Comparison of ENCODE assay signal across 23 cellular contexts in genomic region chr5:18433336-18433735, GRCh38.
DNase-seq lines count a peak whose midpoint lies in the region; ATAC-seq and TF ChIP-seq lines count a peak whose summit lies in the region.
"Had no signal": no experiment of that assay in that cellular context is flagged by ENCODE, and none has a peak within 500 bp of the region (broad histone marks: within the 10 kb centered on the region; RNA-seq: fewer than 3 reads in every experiment).

No MANE protein-coding gene starts in this region.

- H3K27ac Mint-ChIP-seq in activated T-helper 1 cell treated with anti-CD3 and anti-CD28 coated beads, Interleukin-12 subunit alpha, Interleukin-12 subunit beta, Interleukin-2, Interleukin-4 antibody, amounts not matched to agents 30 ng/mL and 10 ng/mL and 1 ng/mL, durations not matched to agents 14 hours and 24 hours and 36 hours = no peak overlapping the region
- H3K27ac Mint-ChIP-seq: CD8-positive, alpha-beta T cell; HFFc6; T-cell; T-helper 2 cell treated with Interferon-gamma antibody and Interleukin-4, amounts not matched to agents 5 μg/mL and 100 μg/mL, for 36 hours had no signal

- DNase-seq in NCI-H128 (lab: John Stamatoyannopoulos, UW; ENCODE audit: unreplicated experiment) = peak; percentile 36
- DNase-seq in NCI-H1417 treated with DMSO at 0.1 percent for 48 hours (lab: John Stamatoyannopoulos, UW) = peak; percentile 78
- DNase-seq in NCI-H345 treated with DMSO at 0.1 percent for 48 hours (lab: John Stamatoyannopoulos, UW; ENCODE audit: unreplicated experiment) = peak; percentile 17
- DNase-seq in mesendoderm = peak; percentile 5
- no peak for DNase-seq in GM13977 (ENCODE audit: low spot score)
- DNase-seq in activated T-helper 1 cell treated with anti-CD3 and anti-CD28 coated beads, Interleukin-12 subunit alpha, Interleukin-12 subunit beta, Interleukin-2, Interleukin-4 antibody, amounts not matched to agents 30 ng/mL and 10 ng/mL and 1 ng/mL, durations not matched to agents 14 hours and 24 hours and 36 hours (ENCODE audit: low spot score) = no peak
- DNase-seq: Caco-2; CD8-positive, alpha-beta T cell; GOT3; HFFc6; NCI-H1436; NCI-H1930; NCI-H2107; NCI-H446; NCI-H524 treated with DMSO at 0.1 percent for 48 hours; NK-92 treated with Interleukin-12 subunit alpha and Interleukin-12 subunit beta, amount 100 ng/mL, for 24 hours; PC-3; T-cell had no signal

- no peak overlapping the region for H3K4ac ChIP-seq in mesendoderm (ENCODE audit: low read depth, low read length)

- no peaks in the 10 kb centered on the region for H3K36me3 ChIP-seq in mesendoderm (ENCODE audit: control insufficient read depth, insufficient read depth, low read length)
- H3K36me3 ChIP-seq: HAP-1 had no signal

- no peaks in the 10 kb centered on the region for H3K27me3 Mint-ChIP-seq in activated T-helper 1 cell treated with anti-CD3 and anti-CD28 coated beads, Interleukin-12 subunit alpha, Interleukin-12 subunit beta, Interleukin-2, Interleukin-4 antibody, amounts not matched to agents 30 ng/mL and 10 ng/mL and 1 ng/mL, durations not matched to agents 14 hours and 24 hours and 36 hours (ENCODE audit: insufficient read depth)
- H3K27me3 Mint-ChIP-seq: T-cell had no signal

- no peak overlapping the region for H2BK15ac ChIP-seq in mesendoderm (replicated peaks; ENCODE audit: low read depth)

- H3K9me3 Mint-ChIP-seq in activated T-helper 1 cell treated with anti-CD3 and anti-CD28 coated beads, Interleukin-12 subunit alpha, Interleukin-12 subunit beta, Interleukin-2, Interleukin-4 antibody, amounts not matched to agents 30 ng/mL and 10 ng/mL and 1 ng/mL, durations not matched to agents 14 hours and 24 hours and 36 hours = no peaks in the 10 kb centered on the region

- H3K79me2 ChIP-seq in mesendoderm (ENCODE audit: control insufficient read depth, insufficient read depth, low read length) = no peaks in the 10 kb centered on the region

- H3K4me3 ChIP-seq in mesendoderm (ENCODE audit: low read length) = no peak overlapping the region
- H3K4me3 ChIP-seq: HAP-1, K562 had no signal

- intact Hi-C loops in activated T-helper 1 cell treated with anti-CD3 and anti-CD28 coated beads, Interleukin-12 subunit alpha, Interleukin-12 subunit beta, Interleukin-2, Interleukin-4 antibody, amounts not matched to agents 30 ng/mL and 10 ng/mL and 1 ng/mL, durations not matched to agents 14 hours and 24 hours and 36 hours (cut with micrococcal nuclease) = no loop called here

- H3K79me1 ChIP-seq in mesendoderm (ENCODE audit: low read length) = no peaks in the 10 kb centered on the region

- no peak overlapping the region for H2BK5ac ChIP-seq in mesendoderm (ENCODE audit: low read length)

- no peaks in the 10 kb centered on the region for H3K36me3 Mint-ChIP-seq in activated T-helper 1 cell treated with anti-CD3 and anti-CD28 coated beads, Interleukin-12 subunit alpha, Interleukin-12 subunit beta, Interleukin-2, Interleukin-4 antibody, amounts not matched to agents 30 ng/mL and 10 ng/mL and 1 ng/mL, durations not matched to agents 14 hours and 24 hours and 36 hours (ENCODE audit: low read depth)
- H3K36me3 Mint-ChIP-seq: CD8-positive, alpha-beta T cell; T-cell had no signal

- ATAC-seq in HG03571 (IDR thresholded peaks at IDR 0.05; ENCODE audit: unreplicated experiment) = no peak
- ATAC-seq: CD8-positive, alpha-beta T cell; K562; PC-3; T-cell had no signal

- H3K4me2 ChIP-seq in mesendoderm (ENCODE audit: low read length) = no peak overlapping the region

- no peaks in the 10 kb centered on the region for H3K4me1 Mint-ChIP-seq in activated T-helper 1 cell treated with anti-CD3 and anti-CD28 coated beads, Interleukin-12 subunit alpha, Interleukin-12 subunit beta, Interleukin-2, Interleukin-4 antibody, amounts not matched to agents 30 ng/mL and 10 ng/mL and 1 ng/mL, durations not matched to agents 14 hours and 24 hours and 36 hours (ENCODE audit: low read depth)
- H3K4me1 Mint-ChIP-seq: T-cell had no signal

- H3K27ac ChIP-seq in mesendoderm (ENCODE audit: low read depth, low read length) = no peak overlapping the region
- H3K27ac ChIP-seq: C4-2B had no signal

- no peak overlapping the region for H2BK120ac ChIP-seq in mesendoderm (ENCODE audit: low read depth, low read length)

- H2AK5ac ChIP-seq in mesendoderm (ENCODE audit: low read length) = no peak overlapping the region

- H3K18ac ChIP-seq in mesendoderm (ENCODE audit: low read length) = no peak overlapping the region

- H4K8ac ChIP-seq in mesendoderm (ENCODE audit: low read depth, low read length) = no peak overlapping the region

- in situ Hi-C loops in GM13977 (cut with MboI; ENCODE audit: low pct_unique_long_range_greater_than_20kb, low sequenced_read_pairs, unreplicated experiment) = no loop called here

- H3K56ac ChIP-seq in mesendoderm (ENCODE audit: low read length) = no peak overlapping the region

- H3K9ac ChIP-seq in mesendoderm (ENCODE audit: low read length) = no peak overlapping the region

- H4K5ac ChIP-seq in mesendoderm (ENCODE audit: low read length) = no peak overlapping the region

- H3K27me3 ChIP-seq in mesendoderm (ENCODE audit: insufficient read depth, low read length, poor library complexity) = no peaks in the 10 kb centered on the region

- no peak overlapping the region for H3K4me3 Mint-ChIP-seq in activated T-helper 1 cell treated with anti-CD3 and anti-CD28 coated beads, Interleukin-12 subunit alpha, Interleukin-12 subunit beta, Interleukin-2, Interleukin-4 antibody, amounts not matched to agents 30 ng/mL and 10 ng/mL and 1 ng/mL, durations not matched to agents 14 hours and 24 hours and 36 hours
- H3K4me3 Mint-ChIP-seq: CD8-positive, alpha-beta T cell; HFFc6; T-cell; T-helper 2 cell treated with Interferon-gamma antibody and Interleukin-4, amounts not matched to agents 5 μg/mL and 100 μg/mL, for 36 hours had no signal

- no peak for TF ChIP-seq CTCF in GM13977 (IDR thresholded peaks at IDR 0.05; ENCODE audit: extremely low read depth, insufficient read depth, missing control alignments)

- H3K4me1 ChIP-seq in mesendoderm (ENCODE audit: control insufficient read depth, low read depth, low read length) = no peaks in the 10 kb centered on the region
- H3K4me1 ChIP-seq: Caco-2, HAP-1 had no signal

- no peak overlapping the region for H3K23ac ChIP-seq in mesendoderm (ENCODE audit: low read length)

Comparison
In these comparisons a context has a peak if more than half of its experiments do, and no peak if none do; other contexts are left out.
1. DNase-seq: peak in NCI-H128 (single experiment), NCI-H1417 treated with DMSO at 0.1 percent for 48 hours (single experiment), NCI-H345 treated with DMSO at 0.1 percent for 48 hours (single experiment) and mesendoderm (single experiment); none in GM13977 (single experiment) and activated T-helper 1 cell treated with anti-CD3 and anti-CD28 coated beads, Interleukin-12 subunit alpha, Interleukin-12 subunit beta, Interleukin-2, Interleukin-4 antibody, amounts not matched to agents 30 ng/mL and 10 ng/mL and 1 ng/mL, durations not matched to agents 14 hours and 24 hours and 36 hours (single experiment).